16 cellular contexts compared by ENCODE assay signal in the genomic region with DNA sequence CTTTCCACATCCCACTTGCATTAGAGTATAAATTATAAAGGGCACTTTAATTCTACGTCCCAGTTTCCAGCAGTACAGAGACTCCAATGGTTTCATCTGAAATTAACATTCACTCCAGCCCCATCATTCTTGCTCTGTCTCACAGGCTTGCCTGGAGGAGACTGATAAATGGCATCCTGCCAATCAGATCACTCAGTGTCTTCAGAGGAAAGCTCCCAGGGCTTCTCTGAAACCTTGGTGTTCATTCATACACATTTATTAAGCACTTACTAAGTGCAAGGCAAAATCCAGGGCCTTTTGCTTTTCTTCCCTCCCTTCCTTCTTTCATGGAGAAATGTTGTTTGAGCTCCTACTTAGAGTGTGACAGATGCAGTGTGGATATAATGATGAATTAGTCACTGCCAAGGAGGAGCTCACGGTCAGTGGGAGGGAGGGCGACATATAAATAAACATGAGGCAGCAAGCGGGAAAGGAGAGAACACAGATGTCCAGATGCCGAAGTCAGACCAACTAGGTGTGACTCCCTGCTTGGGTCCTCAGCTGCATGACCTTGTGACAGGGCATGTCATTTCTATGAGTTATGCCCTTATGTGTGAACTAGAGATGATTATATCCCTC.
DNase-seq lines count a peak whose midpoint lies in the region; ATAC-seq, FAIRE-seq and TF ChIP-seq lines count a peak whose summit lies in the region.
"Had no signal": no experiment of that assay in that cellular context is flagged by ENCODE, and none has a peak within 500 bp of the region (broad histone marks: within the 10 kb centered on the region; RNA-seq: fewer than 3 reads in every experiment).

No MANE protein-coding gene starts in this region.

- no peak overlapping the region for H2AFZ ChIP-seq in PC-3 (ENCODE audit: low read length)
- H2AFZ ChIP-seq: neural progenitor cell had no signal

- ATAC-seq in PC-3 = peak; percentile 40; the same call in 1 of the 2 replicates
- ATAC-seq in naive thymus-derived CD8-positive, alpha-beta T cell = no peak

- H3K27ac Mint-ChIP-seq in naive thymus-derived CD8-positive, alpha-beta T cell = no peak overlapping the region
- H3K27ac Mint-ChIP-seq: immature natural killer cell had no signal

- no peaks in the 10 kb centered on the region for H3K4me1 Mint-ChIP-seq in naive thymus-derived CD8-positive, alpha-beta T cell
- H3K4me1 Mint-ChIP-seq: immature natural killer cell had no signal

- H3K27ac ChIP-seq in PC-3 (ENCODE audit: low read length) = no peak overlapping the region
- no peak overlapping the region for H3K27ac ChIP-seq in kidney (ENCODE audit: low read depth in 2 of 2, low read length in 2 of 2)
- H3K27ac ChIP-seq: neural progenitor cell had no signal

- no peaks in the 10 kb centered on the region for H3K27me3 ChIP-seq in PC-3 (ENCODE audit: low read length)
- H3K27me3 ChIP-seq: neural progenitor cell had no signal

- POLR2A ChIA-PET in PC-3 (lab: Charles Lee; ENCODE audit: unreplicated experiment) = no interaction called here
- POLR2A ChIA-PET in naive thymus-derived CD8-positive, alpha-beta T cell (lab: Charles Lee) = no interaction called here

- H3K9me3 Mint-ChIP-seq in naive thymus-derived CD8-positive, alpha-beta T cell = no peaks in the 10 kb centered on the region
- H3K9me3 Mint-ChIP-seq: activated naive CD4-positive, alpha-beta T cell treated with anti-CD3 and anti-CD28 coated beads for 36 hours; immature natural killer cell; neural progenitor cell; T-helper 2 cell treated with Interferon-gamma antibody and Interleukin-4, amounts not matched to agents 5 μg/mL and 100 μg/mL, for 36 hours had no signal

- no peaks in the 10 kb centered on the region for H3K9me2 ChIP-seq in PC-3 (replicated peaks; ENCODE audit: low read length)

- DNase-seq in Ammon's horn (ENCODE audit: low spot score) = peak; percentile 21
- peak; percentile 47 for DNase-seq in ELR (ENCODE audit: low read depth)
- DNase-seq in PC-3 = peak; percentile 18
- DNase-seq in iris pigment epithelial cell (ENCODE audit: low read depth) = peak; percentile 40
- DNase-seq in stimulated activated naive CD4-positive, alpha-beta T cell treated with Interleukin-2 at 50 U/mL for 16 hours (lab: John Stamatoyannopoulos, UW) = no peak
- DNase-seq in naive thymus-derived CD8-positive, alpha-beta T cell = no peak
- no peak for DNase-seq in kidney
- no peak for DNase-seq in activated T-cell treated with anti-CD3 and anti-CD28 coated beads for 4 hours
- DNase-seq: activated CD4-positive, CD25-positive, alpha-beta regulatory T cell treated with anti-CD3 and anti-CD28 coated beads, Interleukin-2, amount 50 U/mL, for 72 hours; COR-L47; glutamatergic neuron; immature natural killer cell; NCI-H2227 treated with DMSO at 0.1 percent for 48 hours had no signal

- H3K4me3 ChIP-seq in PC-3 (ENCODE audit: low read length) = no peak overlapping the region
- no peak overlapping the region for H3K4me3 ChIP-seq in kidney (ENCODE audit: low read length in 2 of 2)
- H3K4me3 ChIP-seq: neural progenitor cell had no signal

- BruUV-seq in PC-3 (replicated peaks; lab: Mats Ljungman, UMichigan) = no TSS peak

- H3F3A ChIP-seq in PC-3 (ENCODE audit: low read length, unreplicated experiment) = no peaks in the 10 kb centered on the region

- H3K4me1 ChIP-seq in PC-3 (ENCODE audit: insufficient read depth, low read length) = peaks cover 17% of the 10 kb centered on the region
- H3K4me1 ChIP-seq in kidney (ENCODE audit: control insufficient read depth in 1 of 2, insufficient read depth in 1 of 2, low read depth in 1 of 2, low read length in 2 of 2) = peaks cover 0 to under 1% of the 10 kb centered on the region in 2 donors
- H3K4me1 ChIP-seq: neural progenitor cell had no signal

- H3K36me3 Mint-ChIP-seq in naive thymus-derived CD8-positive, alpha-beta T cell = no peaks in the 10 kb centered on the region
- H3K36me3 Mint-ChIP-seq: immature natural killer cell, neural progenitor cell had no signal

- no peak for TF ChIP-seq CTCF in PC-3 (conservative IDR thresholded peaks at IDR 0.05; ENCODE audit: low read depth, low read length)
- no peak for TF ChIP-seq CTCF in kidney (IDR thresholded peaks at IDR 0.05; ENCODE audit: borderline replicate concordance, extremely low read depth, insufficient read depth)

- no peaks in the 10 kb centered on the region for H3K36me3 ChIP-seq in PC-3 (ENCODE audit: low read depth, low read length)
- no peaks in the 10 kb centered on the region for H3K36me3 ChIP-seq in kidney (ENCODE audit: control insufficient read depth in 1 of 2, insufficient read depth in 2 of 2, low read length in 2 of 2)
- H3K36me3 ChIP-seq: neural progenitor cell had no signal

- no peak overlapping the region for H3K4me2 ChIP-seq in PC-3 (ENCODE audit: low read length)
- H3K4me2 ChIP-seq: neural progenitor cell had no signal

- no peaks in the 10 kb centered on the region for H3K79me2 ChIP-seq in PC-3 (ENCODE audit: low read length)

- CTCF ChIA-PET in PC-3 (lab: Charles Lee) = interaction anchor here (0.6 kb wide), 1 partner anchor 22 kb away, joined by 4 read pairs; no protein-coding TSS in a partner anchor

- H3K4me3 Mint-ChIP-seq in naive thymus-derived CD8-positive, alpha-beta T cell = no peak overlapping the region
- H3K4me3 Mint-ChIP-seq: activated naive CD4-positive, alpha-beta T cell treated with anti-CD3 and anti-CD28 coated beads for 36 hours; immature natural killer cell; neural progenitor cell; T-helper 2 cell treated with Interferon-gamma antibody and Interleukin-4, amounts not matched to agents 5 μg/mL and 100 μg/mL, for 36 hours had no signal

- peaks cover 0 to 3% (median 0%) of the 10 kb centered on the region in 5 donors for H3K27me3 Mint-ChIP-seq in naive thymus-derived CD8-positive, alpha-beta T cell

- H4K20me1 ChIP-seq in PC-3 (ENCODE audit: low read length) = no peaks in the 10 kb centered on the region

- no peaks in the 10 kb centered on the region for H3K9me3 ChIP-seq in PC-3 (ENCODE audit: low read length)
- no peaks in the 10 kb centered on the region for H3K9me3 ChIP-seq in kidney (ENCODE audit: control insufficient read depth in 1 of 2, low read length in 2 of 2)

- intact Hi-C loops in PC-3 (cut with micrococcal nuclease) = no loop called here
- intact Hi-C loops in kidney (cut with DNase I) = no loop called here

- no peak overlapping the region for H3K9ac ChIP-seq in PC-3 (ENCODE audit: low read length)
- no peak overlapping the region for H3K9ac ChIP-seq in kidney (ENCODE audit: low read length in 2 of 2)
- H3K9ac ChIP-seq: neural progenitor cell had no signal

- no peak for FAIRE-seq in kidney (lab: Jason Lieb, UNC)

Comparison
In these comparisons a context has a peak if more than half of its experiments do, and no peak if none do; other contexts are left out.
1. DNase-seq: peak in Ammon's horn (single experiment), ELR (single experiment), PC-3 (single experiment) and iris pigment epithelial cell (single experiment); none in stimulated activated naive CD4-positive, alpha-beta T cell treated with Interleukin-2 at 50 U/mL for 16 hours (single experiment), naive thymus-derived CD8-positive, alpha-beta T cell (0 of 10), kidney (single experiment) and activated T-cell treated with anti-CD3 and anti-CD28 coated beads for 4 hours (single experiment).